Comparison of ENCODE assay signal across 16 cellular contexts in the genomic region with DNA sequence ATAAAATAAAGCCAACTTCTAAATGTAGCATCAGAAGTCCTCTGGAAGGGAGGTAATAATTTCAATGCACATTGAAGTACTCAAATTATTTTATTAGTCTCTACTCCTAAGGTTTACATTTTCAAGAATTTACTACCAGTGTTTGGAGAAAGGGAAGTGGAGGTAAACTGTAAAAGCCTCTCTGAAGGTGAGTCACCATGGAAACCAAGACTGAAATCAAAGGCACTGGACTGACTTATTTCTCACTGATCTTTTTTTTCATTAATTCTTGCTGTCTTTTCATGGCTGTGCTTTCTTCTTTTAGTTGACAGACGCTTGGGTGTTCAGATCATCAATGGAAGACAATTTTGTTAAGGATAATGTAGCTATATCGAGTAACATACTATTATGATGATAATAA. TPM values are rescaled to one million over a fixed set of nuclear protein-coding genes. Genes with fewer than 3 reads are reported as not detected.
DNase-seq lines count a peak whose midpoint lies in the region; ATAC-seq, FAIRE-seq and TF ChIP-seq lines count a peak whose summit lies in the region.
"Had no signal": no experiment of that assay in that cellular context is flagged by ENCODE, and none has a peak within 500 bp of the region (broad histone marks: within the 10 kb centered on the region; RNA-seq: fewer than 3 reads in every experiment).

No MANE protein-coding gene starts in this region.

- TF ChIP-seq RAD21 in K562 (CRISPR knock-in tag; conservative IDR thresholded peaks at IDR 0.05 in 1 of 2, IDR thresholded peaks at IDR 0.05 in 1 of 2) = no peak

- H3F3A ChIP-seq in Loucy (ENCODE audit: low read depth) = no peaks in the 10 kb centered on the region

- H3K4me3 ChIP-seq in Loucy (ENCODE audit: low read length, poor library complexity, severe bottlenecking) (no peak overlapping the region), K562 (no peak overlapping the region), gastroesophageal sphincter (no peak overlapping the region), body of pancreas (no peak overlapping the region)
- H3K4me3 ChIP-seq: Peyer's patch had no signal

- H3K9me2 ChIP-seq in Loucy (replicated peaks; ENCODE audit: low read depth, low read length) = no peaks in the 10 kb centered on the region

- H3K27ac ChIP-seq in K562 (ENCODE audit: extremely low read depth, low read depth, low read length) (no peak overlapping the region), gastroesophageal sphincter (no peak overlapping the region), body of pancreas (no peak overlapping the region)
- H3K27ac ChIP-seq: Peyer's patch had no signal

- H4K20me1 ChIP-seq in Loucy (ENCODE audit: insufficient read depth, low read length, poor library complexity, severe bottlenecking) (peaks cover 74% of the 10 kb centered on the region), K562 (replicated peaks; ENCODE audit: control insufficient read depth, insufficient read depth, low read length) (no peaks in the 10 kb centered on the region)

- FAIRE-seq in GM12891 (lab: Jason Lieb, UNC) = no peak
- FAIRE-seq in K562 (lab: Jason Lieb, UNC) = no peak
- FAIRE-seq: H1 had no signal

- H3K9ac ChIP-seq in Loucy (ENCODE audit: low read depth, low read length, poor library complexity, severe bottlenecking) = no peak overlapping the region
- H3K9ac ChIP-seq in K562 (ENCODE audit: insufficient read depth in 1 of 2, low read depth in 2 of 2, low read length in 2 of 2) = no peak overlapping the region

- intact Hi-C loops in K562 (cut with micrococcal nuclease) = no loop called here
- intact Hi-C loops in body of pancreas (cut with DNase I) = no loop called here

- no peaks in the 10 kb centered on the region for H3K9me1 ChIP-seq in K562 (ENCODE audit: control insufficient read depth, insufficient read depth, low read length)

- no peak overlapping the region for H2AFZ ChIP-seq in Loucy (ENCODE audit: low read length)
- no peak overlapping the region for H2AFZ ChIP-seq in K562 (ENCODE audit: low read depth, low read length)

- 57% methylated on average over 2 of the region's 2 CpGs for WGBS in K562 (ENCODE audit: insufficient coverage, low coverage, missing lambda C conversion rate)
- WGBS in gastroesophageal sphincter (ENCODE audit: low coverage in 1 of 2), 2 donors = 86% methylated on average over 2 of the region's 2 CpGs
- 96 to 97% methylated on average over 2 of the region's 2 CpGs for WGBS in body of pancreas, 2 donors

- in situ Hi-C loops in K562 (cut with MboI) = no loop called here

- H3K4me2 ChIP-seq in Loucy (ENCODE audit: low read depth, low read length, poor library complexity, severe bottlenecking) (peak overlapping the region; percentile 93), K562 (ENCODE audit: insufficient read depth, low read length) (no peak overlapping the region)

- TF ChIP-seq POLR2A in GM12891 (IDR thresholded peaks at IDR 0.05; ENCODE audit: low read depth, low read length) (no peak), K562 (conservative IDR thresholded peaks at IDR 0.05) (no peak), gastroesophageal sphincter (IDR thresholded peaks at IDR 0.05) (no peak), body of pancreas (IDR thresholded peaks at IDR 0.05) (no peak)

- peaks cover 58% of the 10 kb centered on the region for H3K4me1 ChIP-seq in Loucy (ENCODE audit: insufficient read depth, low read length, poor library complexity, severe bottlenecking)
- H3K4me1 ChIP-seq in K562 (replicated peaks in 1 of 2; ENCODE audit: control insufficient read depth in 2 of 2, insufficient read depth in 2 of 2, low read length in 2 of 2) = peaks cover 0 to 16% of the 10 kb centered on the region in 2 experiments; a peak in 2 of 5 replicates
- H3K4me1 ChIP-seq in gastroesophageal sphincter = no peaks in the 10 kb centered on the region
- H3K4me1 ChIP-seq in body of pancreas = peaks cover 35% of the 10 kb centered on the region
- H3K4me1 ChIP-seq: BE2C, Peyer's patch had no signal

- peak; percentile 71 for ATAC-seq in GM18868 (IDR thresholded peaks at IDR 0.05; ENCODE audit: unreplicated experiment)
- ATAC-seq in K562 = no peak
- no peak for ATAC-seq in gastroesophageal sphincter
- ATAC-seq in body of pancreas = no peak

- TF ChIP-seq EP300 in K562 (IDR thresholded peaks at IDR 0.05; ENCODE audit: low read length) (no peak), gastroesophageal sphincter (IDR thresholded peaks at IDR 0.05) (no peak)

- no peaks in the 10 kb centered on the region for H3K27me3 ChIP-seq in Loucy (ENCODE audit: insufficient read depth, low read length, poor library complexity, severe bottlenecking)
- H3K27me3 ChIP-seq in K562 (ENCODE audit: control insufficient read depth in 2 of 2, insufficient read depth in 2 of 2, low read length in 2 of 2) = no peaks in the 10 kb centered on the region
- no peaks in the 10 kb centered on the region for H3K27me3 ChIP-seq in gastroesophageal sphincter
- H3K27me3 ChIP-seq in body of pancreas = no peaks in the 10 kb centered on the region
- H3K27me3 ChIP-seq: BE2C, Peyer's patch had no signal

- DNase-seq in GM12891 (ENCODE audit: insufficient read length, low spot score) = no peak
- DNase-seq in K562 (ENCODE audit: extremely low read depth in 1 of 4, low spot score in 3 of 4) = no peak
- DNase-seq in body of pancreas = no peak
- no peak for DNase-seq in NCI-H187 treated with DMSO at 0.1 percent for 48 hours (lab: John Stamatoyannopoulos, UW)
- DNase-seq: BE2C, DMS79 treated with DMSO at 0.1 percent for 48 hours, GDM1, NCI-H1105, NCI-H187, NCI-H510A treated with DMSO at 0.1 percent for 48 hours, Peyer's patch, SHP77 treated with DMSO at 0.1 percent for 48 hours had no signal

- CTCF ChIA-PET in K562 (lab: Yijun Ruan, JAX; ENCODE audit: low intra/inter-chr PET ratio) = no interaction called here

- TF ChIP-seq CTCF in Loucy (conservative IDR thresholded peaks at IDR 0.05; ENCODE audit: low read length) = no peak
- TF ChIP-seq CTCF in K562 (IDR thresholded peaks at IDR 0.05 in 2 of 3, conservative IDR thresholded peaks at IDR 0.05 in 1 of 3; ENCODE audit: insufficient read depth in 2 of 3, low read depth in 1 of 3, low read length in 3 of 3) = no peak
- no peak for TF ChIP-seq CTCF in gastroesophageal sphincter (IDR thresholded peaks at IDR 0.05)
- TF ChIP-seq CTCF in body of pancreas (IDR thresholded peaks at IDR 0.05) = no peak

- POLR2A ChIA-PET in K562 (lab: Yijun Ruan, JAX) = interaction anchor here (1.0 kb wide), 1 partner anchor 28 kb away, joined by 4 read pairs; no protein-coding TSS in a partner anchor

- H3K79me2 ChIP-seq in Loucy (ENCODE audit: insufficient read depth, low read length) = peaks cover 100% of the 10 kb centered on the region
- peaks cover 12% of the 10 kb centered on the region; the same call in 1 of the 3 replicates for H3K79me2 ChIP-seq in K562 (ENCODE audit: control insufficient read depth, insufficient read depth, low read length)

- H3K36me3 ChIP-seq in Loucy (ENCODE audit: insufficient read depth, low read length) (no peaks in the 10 kb centered on the region), K562 (ENCODE audit: control insufficient read depth, insufficient read depth, low read length) (no peaks in the 10 kb centered on the region; the same call in 2 of the 3 replicates), gastroesophageal sphincter (no peaks in the 10 kb centered on the region), body of pancreas (replicated peaks in 1 of 2; ENCODE audit: insufficient read depth in 1 of 2, low read depth in 2 of 2) (no peaks in the 10 kb centered on the region)
- H3K36me3 ChIP-seq: BE2C, Peyer's patch had no signal

- no TSS peak for BruUV-seq in K562 (replicated peaks; lab: Mats Ljungman, UMichigan)

- H3K9me3 ChIP-seq in Loucy (ENCODE audit: insufficient read depth, low read depth, low read length) = no peaks in the 10 kb centered on the region
- no peaks in the 10 kb centered on the region for H3K9me3 ChIP-seq in K562 (replicated peaks; ENCODE audit: control insufficient read depth, insufficient read depth, low read depth, low read length)
- H3K9me3 ChIP-seq in gastroesophageal sphincter = no peaks in the 10 kb centered on the region
- H3K9me3 ChIP-seq in body of pancreas = no peaks in the 10 kb centered on the region
- H3K9me3 ChIP-seq: BE2C, Peyer's patch had no signal

TF ChIP-seq in GM12891, 5 proteins besides CTCF, POLR2A, EP300 and RAD21:
- peak; percentile 59 for TF ChIP-seq SPI1 (IDR thresholded peaks at IDR 0.05; ENCODE audit: low read depth, low read length)
- no peak for TF ChIP-seq POLR2AphosphoS5 (IDR thresholded peaks at IDR 0.05; ENCODE audit: low read depth, low read length)

TF ChIP-seq in K562, 482 proteins besides CTCF, POLR2A, EP300 and RAD21 (continues in another document):
- TF ChIP-seq RFX1 (IDR thresholded peaks at IDR 0.05) = peak; percentile 61

RNA-seq across cellular contexts. Expression of a gene that starts 9.7 kb away (rescaled TPM):
- 19.8 TPM for polyA plus RNA-seq in GM12891 (2012; ENCODE audit: low read depth, missing spikeins)
- total RNA-seq in K562 (2011; cell fraction: chromatin; rRNA removed; ENCODE audit: low replicate concordance) = 14.1 and 21.4 TPM in 2 replicates
- 21.0 and 22.1 TPM in 2 replicates for total RNA-seq in K562 (2011; cell fraction: nucleolus; rRNA removed)
- total RNA-seq in K562 (2011; cell fraction: nucleoplasm; rRNA removed) = 26.5 and 37.0 TPM in 2 replicates
- 23.4 and 25.0 TPM in 2 replicates for total RNA-seq in K562 (2014; rRNA removed)
- total RNA-seq in K562 (2014; rRNA removed; fragmentation: Illumina TruSeq; extraction: Trizol) = 30.3 and 34.8 TPM in 2 replicates
- total RNA-seq in K562 (2015; rRNA removed; fragmentation: Illumina TruSeq; extraction: Trizol) = 21.6 and 26.3 TPM in 2 replicates
- 26.1 and 27.0 TPM in 2 replicates for total RNA-seq in K562 (2021)
- polyA plus RNA-seq in K562 (2011; rRNA removed) = 19.6 and 26.7 TPM in 2 replicates
- polyA plus RNA-seq in K562 (2011; cell fraction: cytosol; rRNA removed) = 11.6 and 14.2 TPM in 2 replicates
- 5.8 and 8.1 TPM in 2 replicates for polyA plus RNA-seq in K562 (2011; cell fraction: nucleus; rRNA removed)
- polyA plus RNA-seq in K562 (2012) = 15.9 and 26.6 TPM in 2 replicates
- 17.3 and 21.1 TPM in 2 replicates for polyA plus RNA-seq in K562 (2014; fragmentation: Illumina TruSeq; extraction: Trizol)
- 10 to 100 TPM in 1 of 2 experiments, 1 to 10 TPM in 1; 8.2 to 10.1 TPM for polyA plus RNA-seq in K562 (2014; fragmentation: Nextera tagmentation; extraction: Ambion mirVana)
- polyA plus RNA-seq in K562 (2014; rRNA removed) = 14.1 and 15.6 TPM in 2 replicates
- 33.1 and 39.5 TPM in 2 replicates for polyA minus RNA-seq in K562 (2011; rRNA and poly(A)+ RNA removed)
- polyA minus RNA-seq in K562 (2011; cell fraction: cytosol; rRNA and poly(A)+ RNA removed) = 15.0 and 20.7 TPM in 2 replicates
- polyA minus RNA-seq in K562 (2011; cell fraction: nucleus; rRNA and poly(A)+ RNA removed) = 6.6 and 10.2 TPM in 2 replicates
- total RNA-seq in gastroesophageal sphincter = 10 to 100 TPM in 1 of 4 donors, 1 to 10 TPM in 3; 1.7 to 13.8 (median 4.8) TPM
- total RNA-seq in body of pancreas = 10 to 100 TPM; 35.6 to 56.0 TPM
